10 cellular contexts compared by ENCODE assay signal in genomic region chr3:184338538-184338945, GRCh38. TPM values are rescaled to one million over a fixed set of nuclear protein-coding genes. Genes with fewer than 3 reads are reported as not detected.
A peak's percentile ranks its signal among the peaks of the same experiment; 100 is the strongest.
DNase-seq lines count a peak whose midpoint lies in the region; ATAC-seq and TF ChIP-seq lines count a peak whose summit lies in the region.
"Had no signal": no experiment of that assay in that cellular context is flagged by ENCODE, and none has a peak within 500 bp of the region (broad histone marks: within the 10 kb centered on the region; RNA-seq: fewer than 3 reads in every experiment).

No MANE protein-coding gene starts in this region.

- H3K4me1 Mint-ChIP-seq in activated CD4-positive, alpha-beta memory T cell treated with anti-CD3 and anti-CD28 coated beads for 36 hours (ENCODE audit: low read depth), result peaks cover 39% of the 10 kb centered on the region

- no peak overlapping the region for H3K27ac Mint-ChIP-seq in activated CD4-positive, alpha-beta memory T cell treated with anti-CD3 and anti-CD28 coated beads for 36 hours

- no peaks in the 10 kb centered on the region for H3K9me3 Mint-ChIP-seq in activated CD4-positive, alpha-beta memory T cell treated with anti-CD3 and anti-CD28 coated beads for 36 hours

- TF ChIP-seq POLR2A in GM18505 (IDR thresholded peaks at IDR 0.05; ENCODE audit: borderline replicate concordance, extremely low read depth, insufficient read depth, insufficient read length), result no peak

- DNase-seq in NCI-H1417 treated with DMSO at 0.1 percent for 48 hours (lab: John Stamatoyannopoulos, UW), result peak; percentile 82
- peak; percentile 41 for DNase-seq in activated CD4-positive, alpha-beta memory T cell treated with anti-CD3 and anti-CD28 coated beads for 36 hours
- peak; percentile 88 for DNase-seq in Right ventricle myocardium superior
- DNase-seq in posterior cingulate gyrus, result peak; percentile 68 to 98 (median 88)
- no peak for DNase-seq in NCI-H1048 (lab: John Stamatoyannopoulos, UW)
- DNase-seq in activated CD4-positive, alpha-beta T cell treated with anti-CD3 and anti-CD28 coated beads for 1 hour, result no peak

- peak; percentile 25 for ATAC-seq in Right ventricle myocardium superior (ENCODE audit: poor library complexity)
- ATAC-seq in GM21717 (IDR thresholded peaks at IDR 0.05; ENCODE audit: unreplicated experiment), result no peak
- ATAC-seq in GM18505 (IDR thresholded peaks at IDR 0.05; ENCODE audit: unreplicated experiment), result no peak

- peaks cover 5% of the 10 kb centered on the region for H3K36me3 Mint-ChIP-seq in activated CD4-positive, alpha-beta memory T cell treated with anti-CD3 and anti-CD28 coated beads for 36 hours

- no peak overlapping the region for H3K4me3 Mint-ChIP-seq in activated CD4-positive, alpha-beta memory T cell treated with anti-CD3 and anti-CD28 coated beads for 36 hours

- POLR2A ChIA-PET in activated CD4-positive, alpha-beta memory T cell treated with anti-CD3 and anti-CD28 coated beads for 36 hours (lab: Charles Lee), result interaction anchor here (1.1 kb wide), 1 partner anchor 24 kb away, joined by 4 read pairs; no protein-coding TSS in a partner anchor

- intact Hi-C loops in activated CD4-positive, alpha-beta memory T cell treated with anti-CD3 and anti-CD28 coated beads for 36 hours (cut with micrococcal nuclease), result no loop called here
- intact Hi-C loops in Right ventricle myocardium superior (cut with DNase I) (no loop called here), posterior cingulate gyrus (cut with DNase I) (no loop called here)

- no peaks in the 10 kb centered on the region for H3K27me3 Mint-ChIP-seq in activated CD4-positive, alpha-beta memory T cell treated with anti-CD3 and anti-CD28 coated beads for 36 hours

- CTCF ChIA-PET in activated CD4-positive, alpha-beta memory T cell treated with anti-CD3 and anti-CD28 coated beads for 36 hours (lab: Charles Lee), result interaction anchor here (0.6 to 3.3 kb wide), 3 partner anchors 10 to 72 kb away, joined by 3 to 23 read pairs (median 4); no protein-coding TSS in a partner anchor

RNA-seq across cellular contexts. Expression of gene FAM131A, which starts 1.1 kb away (rescaled TPM):
- 1 to 10 TPM; 7.0 to 8.9 TPM for total RNA-seq in activated CD4-positive, alpha-beta memory T cell treated with anti-CD3 and anti-CD28 coated beads for 36 hours
- total RNA-seq in Right ventricle myocardium superior, result 36.3 TPM

RNA-seq across cellular contexts. Expression of gene CLCN2, which starts 22.9 kb away (rescaled TPM):
- 1 to 10 TPM; 3.2 to 3.7 TPM for total RNA-seq in activated CD4-positive, alpha-beta memory T cell treated with anti-CD3 and anti-CD28 coated beads for 36 hours
- 1.9 TPM for total RNA-seq in Right ventricle myocardium superior

RNA-seq across cellular contexts. Expression of gene POLR2H, which starts 23.0 kb away (rescaled TPM):
- total RNA-seq in activated CD4-positive, alpha-beta memory T cell treated with anti-CD3 and anti-CD28 coated beads for 36 hours, result 100 to 1,000 TPM in 1 of 2 experiments, 10 to 100 TPM in 1; 100.0 to 103 TPM
- total RNA-seq in Right ventricle myocardium superior, result 19.9 TPM

RNA-seq across cellular contexts. Expression of gene EIF4G1, which starts 24.1 kb away (rescaled TPM):
- 100 to 1,000 TPM; 410 to 432 TPM for total RNA-seq in activated CD4-positive, alpha-beta memory T cell treated with anti-CD3 and anti-CD28 coated beads for 36 hours
- 254 TPM for total RNA-seq in Right ventricle myocardium superior

RNA-seq across cellular contexts. Expression of gene THPO, which starts 39.5 kb away (rescaled TPM):
- not detected for total RNA-seq in activated CD4-positive, alpha-beta memory T cell treated with anti-CD3 and anti-CD28 coated beads for 36 hours
- 0.11 TPM for total RNA-seq in Right ventricle myocardium superior
- total RNA-seq: glomerular endothelial cell, HT1080 had no signal

Comparison
In these comparisons a context has a peak if more than half of its experiments do, and no peak if none do; other contexts are left out.
1. DNase-seq: peak in NCI-H1417 treated with DMSO at 0.1 percent for 48 hours (single experiment), activated CD4-positive, alpha-beta memory T cell treated with anti-CD3 and anti-CD28 coated beads for 36 hours (single experiment), Right ventricle myocardium superior (single experiment) and posterior cingulate gyrus (10 of 10); none in NCI-H1048 (single experiment) and activated CD4-positive, alpha-beta T cell treated with anti-CD3 and anti-CD28 coated beads for 1 hour (single experiment).